28 cellular contexts compared by ENCODE assay signal in genomic region chr13:101698400-101698799, GRCh38.
DNase-seq lines count a peak whose midpoint lies in the region; ATAC-seq, FAIRE-seq and TF ChIP-seq lines count a peak whose summit lies in the region.
"Had no signal": no experiment of that assay in that cellular context is flagged by ENCODE, and none has a peak within 500 bp of the region (broad histone marks: within the 10 kb centered on the region; RNA-seq: fewer than 3 reads in every experiment).

No MANE protein-coding gene starts in this region.

- TF ChIP-seq POLR2A in esophagus muscularis mucosa (IDR thresholded peaks at IDR 0.05; ENCODE audit: low read depth) (no peak), tibial nerve (IDR thresholded peaks at IDR 0.05) (no peak)

- 42% methylated on average over 2 of the region's 2 CpGs for WGBS in esophagus muscularis mucosa
- WGBS in tibial nerve, 2 donors, result 74 to 82% methylated on average over 2 of the region's 2 CpGs

- no peak overlapping the region for H2AFZ ChIP-seq in osteoblast (ENCODE audit: low read length)

- H3K36me3 ChIP-seq in BJ (ENCODE audit: control insufficient read depth, insufficient read depth, low read length) (no peaks in the 10 kb centered on the region), bronchial epithelial cell (ENCODE audit: control insufficient read depth, insufficient read depth, low read length) (no peaks in the 10 kb centered on the region), osteoblast (ENCODE audit: insufficient read depth, low read length) (peaks cover 41% of the 10 kb centered on the region), esophagus muscularis mucosa (no peaks in the 10 kb centered on the region), tibial nerve (no peaks in the 10 kb centered on the region)
- H3K36me3 ChIP-seq: adrenal gland, gastroesophageal sphincter, left lung, Peyer's patch, spleen had no signal

- H3K27me3 Mint-ChIP-seq in CD4-positive, alpha-beta T cell, result peaks cover 7% of the 10 kb centered on the region

- H3K27me3 ChIP-seq in BJ (ENCODE audit: control insufficient read depth, insufficient read depth, low read length), result no peaks in the 10 kb centered on the region
- no peaks in the 10 kb centered on the region for H3K27me3 ChIP-seq in bronchial epithelial cell (ENCODE audit: control insufficient read depth, insufficient read depth, low read length)
- H3K27me3 ChIP-seq in osteoblast (ENCODE audit: insufficient read depth, low read length), result no peaks in the 10 kb centered on the region
- H3K27me3 ChIP-seq in CD4-positive, alpha-beta T cell (ENCODE audit: control insufficient read depth, insufficient read depth, low read length), result no peaks in the 10 kb centered on the region
- no peaks in the 10 kb centered on the region for H3K27me3 ChIP-seq in esophagus muscularis mucosa
- H3K27me3 ChIP-seq in tibial nerve, result no peaks in the 10 kb centered on the region
- H3K27me3 ChIP-seq: adrenal gland, gastroesophageal sphincter, left lung, Peyer's patch, spleen had no signal

- no peak overlapping the region for H3K4me2 ChIP-seq in osteoblast (ENCODE audit: insufficient read depth, low read length)

- peaks cover 10% of the 10 kb centered on the region for H4K20me1 ChIP-seq in osteoblast (ENCODE audit: insufficient read depth, low read length)

- H3K4me3 ChIP-seq in BJ (ENCODE audit: low read depth, low read length) (no peak overlapping the region), bronchial epithelial cell (ENCODE audit: low read depth, low read length) (no peak overlapping the region), osteoblast (ENCODE audit: insufficient read depth, low read length) (no peak overlapping the region), esophagus muscularis mucosa (no peak overlapping the region), tibial nerve (no peak overlapping the region)
- H3K4me3 ChIP-seq: adrenal gland, gastroesophageal sphincter, left lung, Peyer's patch, SK-N-MC, spleen had no signal

- H3K4me1 Mint-ChIP-seq in CD4-positive, alpha-beta T cell (ENCODE audit: low read depth), result no peaks in the 10 kb centered on the region
- H3K4me1 Mint-ChIP-seq: naive thymus-derived CD4-positive, alpha-beta T cell; stimulated activated effector memory CD8-positive, alpha-beta T cell treated with anti-CD3 and anti-CD28 coated beads, Interleukin-12 subunit alpha, Interleukin-12 subunit beta, amount 100 ng/mL, for 72 hours had no signal

- no peaks in the 10 kb centered on the region for H3K36me3 Mint-ChIP-seq in CD4-positive, alpha-beta T cell (ENCODE audit: low read depth)
- H3K36me3 Mint-ChIP-seq: naive thymus-derived CD4-positive, alpha-beta T cell; stimulated activated effector memory CD8-positive, alpha-beta T cell treated with anti-CD3 and anti-CD28 coated beads, Interleukin-12 subunit alpha, Interleukin-12 subunit beta, amount 100 ng/mL, for 72 hours had no signal

- no peak overlapping the region for H3K27ac Mint-ChIP-seq in CD4-positive, alpha-beta T cell
- H3K27ac Mint-ChIP-seq: activated T-cell treated with anti-CD3 and anti-CD28 coated beads, Interleukin-2, amount 50 U/mL, for 24 hours; naive thymus-derived CD4-positive, alpha-beta T cell; stimulated activated effector memory CD8-positive, alpha-beta T cell treated with anti-CD3 and anti-CD28 coated beads, Interleukin-12 subunit alpha, Interleukin-12 subunit beta, amount 100 ng/mL, for 72 hours had no signal

- no peak for ATAC-seq in CD4-positive, alpha-beta T cell (ENCODE audit: poor library complexity)
- ATAC-seq: left lung; naive thymus-derived CD4-positive, alpha-beta T cell; stimulated activated effector memory CD8-positive, alpha-beta T cell treated with anti-CD3 and anti-CD28 coated beads, Interleukin-12 subunit alpha, Interleukin-12 subunit beta, amount 100 ng/mL, for 72 hours had no signal

- H3K27ac ChIP-seq in osteoblast (ENCODE audit: low read depth, low read length) (peak overlapping the region; percentile 17), esophagus muscularis mucosa (replicated peaks in 1 of 4) (peak overlapping the region in 2 of 4 donors; percentile 79 to 83), tibial nerve (peak overlapping the region in 1 of 4 donors; percentile 49)
- no peak overlapping the region for H3K27ac ChIP-seq in CD4-positive, alpha-beta T cell (ENCODE audit: low read depth, low read length)
- H3K27ac ChIP-seq: adrenal gland, left lung, Peyer's patch, SK-N-MC, spleen had no signal

- H3K4me1 ChIP-seq in osteoblast (ENCODE audit: insufficient read depth, low read length) (peaks cover 12% of the 10 kb centered on the region), esophagus muscularis mucosa (peaks cover 0 to 35% (median 20%) of the 10 kb centered on the region in 4 donors), tibial nerve (peaks cover 0 to 8% (median 0%) of the 10 kb centered on the region in 4 donors)
- H3K4me1 ChIP-seq: adrenal gland, left lung, Peyer's patch, spleen had no signal

- DNase-seq in BJ (ENCODE audit: low read depth) (peak; percentile 10), NCI-H69 (lab: John Stamatoyannopoulos, UW) (peak; percentile 44), bronchial epithelial cell (ENCODE audit: low read depth) (peak; percentile 5), osteoblast (ENCODE audit: insufficient read length, low spot score, missing footprints) (no peak), esophagus muscularis mucosa (ENCODE audit: extremely low spot score) (no peak), NCI-H226 (no peak), tibial nerve (ENCODE audit: low spot score in 2 of 2) (no peak)
- DNase-seq in CD4-positive, alpha-beta T cell, result no peak
- DNase-seq: ACHN; activated CD8-positive, alpha-beta memory T cell treated with anti-CD3 and anti-CD28 coated beads for 24 hours; activated T-cell treated with anti-CD3 and anti-CD28 coated beads, Interleukin-2, amount 50 U/mL, for 24 hours; adrenal gland; hypothalamus; KG1; left lung; naive thymus-derived CD4-positive, alpha-beta T cell; NCI-H146; NCI-H524; nucleus accumbens; Peyer's patch; retina; spleen; stimulated activated CD4-positive, alpha-beta T cell treated with anti-CD3 and anti-CD28 coated beads, Interleukin-2, amount 100 ng/mL, for 48 hours; substantia nigra; T-helper 2 cell had no signal

- intact Hi-C loops in CD4-positive, alpha-beta T cell (cut with DNase I, micrococcal nuclease), result no loop called here
- intact Hi-C loops in esophagus muscularis mucosa (cut with DNase I), result loop anchor here (10.0 kb wide), 1 partner anchor 174 kb away; no protein-coding TSS in a partner anchor

- POLR2A ChIA-PET in BJ (lab: Charles Lee), result no interaction called here
- POLR2A ChIA-PET in CD4-positive, alpha-beta T cell (lab: Charles Lee), result no interaction called here

- TF ChIP-seq CTCF in BJ (IDR thresholded peaks at IDR 0.05; ENCODE audit: insufficient read depth, low read depth, low read length), result no peak
- TF ChIP-seq CTCF in bronchial epithelial cell (IDR thresholded peaks at IDR 0.05; ENCODE audit: insufficient read depth, low read length, severe bottlenecking), result no peak
- TF ChIP-seq CTCF in osteoblast (IDR thresholded peaks at IDR 0.05; ENCODE audit: extremely low read depth, low read depth, low read length), result no peak
- no peak for TF ChIP-seq CTCF in CD4-positive, alpha-beta T cell (IDR thresholded peaks at IDR 0.05)
- no peak for TF ChIP-seq CTCF in esophagus muscularis mucosa (IDR thresholded peaks at IDR 0.05)
- no peak for TF ChIP-seq CTCF in tibial nerve (IDR thresholded peaks at IDR 0.05)

- H3K4me3 Mint-ChIP-seq in CD4-positive, alpha-beta T cell, result no peak overlapping the region
- H3K4me3 Mint-ChIP-seq: activated T-cell treated with anti-CD3 and anti-CD28 coated beads, Interleukin-2, amount 50 U/mL, for 24 hours; naive thymus-derived CD4-positive, alpha-beta T cell; stimulated activated effector memory CD8-positive, alpha-beta T cell treated with anti-CD3 and anti-CD28 coated beads, Interleukin-12 subunit alpha, Interleukin-12 subunit beta, amount 100 ng/mL, for 72 hours had no signal

- peaks cover 6% of the 10 kb centered on the region for H3K79me2 ChIP-seq in osteoblast (ENCODE audit: insufficient read depth, low read length)

- no peaks in the 10 kb centered on the region for H3K9me3 Mint-ChIP-seq in CD4-positive, alpha-beta T cell
- H3K9me3 Mint-ChIP-seq: activated T-cell treated with anti-CD3 and anti-CD28 coated beads, Interleukin-2, amount 50 U/mL, for 24 hours; stimulated activated effector memory CD8-positive, alpha-beta T cell treated with anti-CD3 and anti-CD28 coated beads, Interleukin-12 subunit alpha, Interleukin-12 subunit beta, amount 100 ng/mL, for 72 hours had no signal

- no peaks in the 10 kb centered on the region for H3K9me3 ChIP-seq in osteoblast (ENCODE audit: low read depth, low read length)
- no peaks in the 10 kb centered on the region for H3K9me3 ChIP-seq in CD4-positive, alpha-beta T cell (ENCODE audit: control insufficient read depth, low read length)
- no peaks in the 10 kb centered on the region for H3K9me3 ChIP-seq in esophagus muscularis mucosa
- H3K9me3 ChIP-seq in tibial nerve, result no peaks in the 10 kb centered on the region
- H3K9me3 ChIP-seq: adrenal gland, gastroesophageal sphincter, left lung, Peyer's patch, spleen had no signal

- no peak for FAIRE-seq in bronchial epithelial cell (lab: Jason Lieb, UNC)

- CTCF ChIA-PET in BJ (lab: Yijun Ruan, JAX), result no interaction called here
- CTCF ChIA-PET in CD4-positive, alpha-beta T cell (lab: Charles Lee), result no interaction called here

- TF ChIP-seq EP300 in esophagus muscularis mucosa (IDR thresholded peaks at IDR 0.05), result no peak
- no peak for TF ChIP-seq EP300 in tibial nerve (IDR thresholded peaks at IDR 0.05)

Comparison
In these comparisons a context has a peak if more than half of its experiments do, and no peak if none do; other contexts are left out.
1. DNase-seq: peak in BJ (single experiment), NCI-H69 (single experiment) and bronchial epithelial cell (single experiment); none in osteoblast (single experiment), CD4-positive, alpha-beta T cell (0 of 10), esophagus muscularis mucosa (single experiment), NCI-H226 (single experiment) and tibial nerve (0 of 2).